Comparison of ENCODE assay signal across 8 cellular contexts in genomic region chr17:77444653-77445029, GRCh38.
DNase-seq lines count a peak whose midpoint lies in the region; ATAC-seq and TF ChIP-seq lines count a peak whose summit lies in the region.

No MANE protein-coding gene starts in this region.

- H3K27me3 Mint-ChIP-seq in activated naive CD4-positive, alpha-beta T cell treated with anti-CD3 and anti-CD28 coated beads for 36 hours (ENCODE audit: low read depth), result no peaks in the 10 kb centered on the region
- H3K27me3 Mint-ChIP-seq in T-helper 17 cell, result no peaks in the 10 kb centered on the region

- H3K9me3 ChIP-seq in T-helper 17 cell (ENCODE audit: control insufficient read depth, low read length, poor library complexity, severe bottlenecking) (no peaks in the 10 kb centered on the region), upper lobe of right lung (no peaks in the 10 kb centered on the region)

- TF ChIP-seq CTCF in upper lobe of right lung (IDR thresholded peaks at IDR 0.05), result no peak

- no peaks in the 10 kb centered on the region for H3K36me3 ChIP-seq in upper lobe of right lung

- peak overlapping the region; percentile 39 for H3K4me3 Mint-ChIP-seq in activated naive CD4-positive, alpha-beta T cell treated with anti-CD3 and anti-CD28 coated beads for 36 hours
- peak overlapping the region; percentile 93 for H3K4me3 Mint-ChIP-seq in T-helper 17 cell

- H3K36me3 Mint-ChIP-seq in activated naive CD4-positive, alpha-beta T cell treated with anti-CD3 and anti-CD28 coated beads for 36 hours (ENCODE audit: low read depth), result peaks cover 8% of the 10 kb centered on the region
- H3K36me3 Mint-ChIP-seq in T-helper 17 cell (ENCODE audit: low read depth), result no peaks in the 10 kb centered on the region

- intact Hi-C loops in activated naive CD4-positive, alpha-beta T cell treated with anti-CD3 and anti-CD28 coated beads for 36 hours (cut with micrococcal nuclease), result loop anchor here (5.0 to 10.0 kb wide), 3 partner anchors 203 to 400 kb away; partner anchors contain the start of gene SEC14L1
- intact Hi-C loops in upper lobe of right lung (cut with DNase I), result no loop called here

- CTCF ChIA-PET in activated naive CD4-positive, alpha-beta T cell treated with anti-CD3 and anti-CD28 coated beads for 36 hours (lab: Charles Lee), result interaction anchor here (0.9 to 2.0 kb wide), 7 partner anchors 9 to 45 kb away, joined by 3 to 9 read pairs (median 4); no protein-coding TSS in a partner anchor

- H3K4me1 ChIP-seq in upper lobe of right lung, result peaks cover 72% of the 10 kb centered on the region

- DNase-seq in activated naive CD4-positive, alpha-beta T cell treated with anti-CD3 and anti-CD28 coated beads for 36 hours, result no peak
- no peak for DNase-seq in activated naive CD4-positive, alpha-beta T cell (lab: John Stamatoyannopoulos, UW)
- no peak for DNase-seq in T-helper 17 cell
- DNase-seq in left kidney (ENCODE audit: low read depth, low spot score), result peak; percentile 85
- DNase-seq in upper lobe of right lung, result no peak

- peak overlapping the region; percentile 94 for H3K27ac Mint-ChIP-seq in activated naive CD4-positive, alpha-beta T cell treated with anti-CD3 and anti-CD28 coated beads for 36 hours
- H3K27ac Mint-ChIP-seq in T-helper 17 cell, result peak overlapping the region; percentile 99

- H3K4me3 ChIP-seq in upper lobe of right lung, result peak overlapping the region; percentile 15

- peaks cover 89% of the 10 kb centered on the region for H3K4me1 Mint-ChIP-seq in activated naive CD4-positive, alpha-beta T cell treated with anti-CD3 and anti-CD28 coated beads for 36 hours (ENCODE audit: low read depth)
- H3K4me1 Mint-ChIP-seq in T-helper 17 cell, result peaks cover 76% of the 10 kb centered on the region

- peak; percentile 4 for ATAC-seq in T-helper 17 cell
- ATAC-seq in upper lobe of right lung, result peak; percentile 51
- no peak for ATAC-seq in HG03280 (IDR thresholded peaks at IDR 0.05; ENCODE audit: unreplicated experiment)
- ATAC-seq in HG02885 (IDR thresholded peaks at IDR 0.05; ENCODE audit: poor library complexity, unreplicated experiment), result no peak
- no peak for ATAC-seq in GM21360 (IDR thresholded peaks at IDR 0.05; ENCODE audit: unreplicated experiment)

- peak overlapping the region; percentile 70 for H3K27ac ChIP-seq in upper lobe of right lung

- H3K27me3 ChIP-seq in upper lobe of right lung, result no peaks in the 10 kb centered on the region

- H3K9me3 Mint-ChIP-seq in activated naive CD4-positive, alpha-beta T cell treated with anti-CD3 and anti-CD28 coated beads for 36 hours, result no peaks in the 10 kb centered on the region

Comparison
In these comparisons a context has a peak if more than half of its experiments do, and no peak if none do; other contexts are left out.
1. ATAC-seq: peak in T-helper 17 cell (single experiment) and upper lobe of right lung (single experiment); none in HG03280 (single experiment), HG02885 (single experiment) and GM21360 (single experiment).